ENCODE assay signal across 26 cellular contexts in the genomic region with DNA sequence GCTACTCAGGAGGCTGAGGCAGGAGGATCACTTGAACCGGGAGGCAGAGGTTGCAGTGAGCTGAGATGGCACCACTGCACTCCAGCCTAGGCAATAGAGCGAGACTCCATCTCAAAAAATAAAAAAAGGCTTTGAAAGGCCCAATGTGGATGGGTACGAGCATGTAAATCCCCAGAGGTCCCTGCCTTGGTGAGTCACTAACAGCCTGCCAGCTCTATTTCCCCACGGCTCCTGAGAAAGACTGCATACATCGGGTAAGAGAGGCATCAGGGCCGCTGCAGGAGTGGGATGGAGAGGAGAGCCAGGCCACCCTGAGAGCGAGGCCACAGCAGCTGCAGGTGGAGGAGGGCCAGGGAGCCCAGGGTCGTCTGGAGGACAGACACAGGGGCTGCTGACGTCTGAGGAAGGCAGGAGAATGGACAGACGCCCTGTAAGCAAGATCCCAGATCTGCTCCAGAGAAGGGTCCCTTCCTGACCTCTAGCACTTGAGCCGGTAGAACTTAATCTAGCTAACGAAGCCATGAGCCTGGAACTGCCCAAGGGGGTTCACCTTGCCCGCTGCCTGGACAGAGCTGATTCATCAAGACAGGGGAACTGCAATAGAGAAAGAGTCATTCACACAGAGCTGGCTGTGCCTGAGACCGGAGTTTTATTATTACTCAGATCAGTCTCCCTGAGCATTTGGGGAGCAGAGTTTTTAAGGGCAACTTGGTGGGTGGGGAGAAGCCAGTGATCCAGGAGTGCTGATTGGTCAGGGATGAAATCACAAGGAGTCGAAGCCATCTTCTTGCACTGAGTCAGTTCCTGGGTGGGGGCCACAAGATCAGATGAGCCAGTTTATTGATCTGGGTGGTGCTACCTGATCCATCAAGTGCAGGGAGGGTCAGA. TPM values are rescaled to one million over a fixed set of nuclear protein-coding genes. Genes with fewer than 3 reads are reported as not detected.
DNase-seq lines count a peak whose midpoint lies in the region; ATAC-seq, FAIRE-seq and TF ChIP-seq lines count a peak whose summit lies in the region.
"Had no signal": no experiment of that assay in that cellular context is flagged by ENCODE, and none has a peak within 500 bp of the region (broad histone marks: within the 10 kb centered on the region; RNA-seq: fewer than 3 reads in every experiment).

No MANE protein-coding gene starts in this region.

- peaks cover 19% of the 10 kb centered on the region for H3K9me3 Mint-ChIP-seq in MCF 10A (ENCODE audit: unreplicated experiment)
- H3K9me3 Mint-ChIP-seq in activated T-helper 17 cell treated with anti-CD3 and anti-CD28 coated beads, Interleukin-2, amount 50 U/mL, for 72 hours = peaks cover 5% of the 10 kb centered on the region
- peaks cover 18 to 19% of the 10 kb centered on the region in 2 donors for H3K9me3 Mint-ChIP-seq in stimulated activated naive B cell treated with anti-CD40 and anti-IgM and Interleukin-4, amounts not matched to agents 10 μg/mL and 1 μg/mL and 100 μg/mL, for 72 hours
- H3K9me3 Mint-ChIP-seq: HFFc6 had no signal

- no peak overlapping the region for H3K27ac ChIP-seq in breast epithelium
- H3K27ac ChIP-seq: esophagus muscularis mucosa, right atrium auricular region, SK-N-MC had no signal

- intact Hi-C loops in MCF 10A (cut with micrococcal nuclease) = no loop called here
- intact Hi-C loops in breast epithelium (cut with DNase I; ENCODE audit: low total_unique reads) = no loop called here
- intact Hi-C loops in Right ventricle myocardium superior (cut with DNase I) = no loop called here

- H3K4me3 ChIP-seq in breast epithelium = no peak overlapping the region
- H3K4me3 ChIP-seq: esophagus muscularis mucosa, mucosa of descending colon, right atrium auricular region, SK-N-MC had no signal

- no peak overlapping the region for H3K27ac Mint-ChIP-seq in MCF 10A (ENCODE audit: low read depth, unreplicated experiment)
- no peak overlapping the region for H3K27ac Mint-ChIP-seq in activated T-helper 17 cell treated with anti-CD3 and anti-CD28 coated beads, Interleukin-2, amount 50 U/mL, for 72 hours
- H3K27ac Mint-ChIP-seq in stimulated activated naive B cell treated with anti-CD40 and anti-IgM and Interleukin-4, amounts not matched to agents 10 μg/mL and 1 μg/mL and 100 μg/mL, for 72 hours = peak overlapping the region; percentile 89
- H3K27ac Mint-ChIP-seq: activated T-helper 2 cell treated with anti-CD3 and anti-CD28 coated beads, Interferon-gamma antibody, Interleukin-2, Interleukin-4, amounts not matched to agents 10 μg/mL and 5 μg/mL and 100 μg/mL, durations not matched to agents 14 hours and 24 hours and 36 hours; HFFc6 had no signal

- no peaks in the 10 kb centered on the region for H3K36me3 Mint-ChIP-seq in MCF 10A (ENCODE audit: insufficient read depth, unreplicated experiment)
- H3K36me3 Mint-ChIP-seq in activated T-helper 17 cell treated with anti-CD3 and anti-CD28 coated beads, Interleukin-2, amount 50 U/mL, for 72 hours (ENCODE audit: low read depth) = no peaks in the 10 kb centered on the region
- H3K36me3 Mint-ChIP-seq in stimulated activated naive B cell treated with anti-CD40 and anti-IgM and Interleukin-4, amounts not matched to agents 10 μg/mL and 1 μg/mL and 100 μg/mL, for 72 hours = peaks cover 13 to 27% of the 10 kb centered on the region in 2 donors

- H3K27me3 Mint-ChIP-seq in MCF 10A (ENCODE audit: insufficient read depth, unreplicated experiment) = no peaks in the 10 kb centered on the region
- peaks cover 56% of the 10 kb centered on the region for H3K27me3 Mint-ChIP-seq in activated T-helper 17 cell treated with anti-CD3 and anti-CD28 coated beads, Interleukin-2, amount 50 U/mL, for 72 hours
- peaks cover 13 to 20% of the 10 kb centered on the region in 2 donors for H3K27me3 Mint-ChIP-seq in stimulated activated naive B cell treated with anti-CD40 and anti-IgM and Interleukin-4, amounts not matched to agents 10 μg/mL and 1 μg/mL and 100 μg/mL, for 72 hours

- H3K27me3 ChIP-seq in breast epithelium = no peaks in the 10 kb centered on the region
- H3K27me3 ChIP-seq: right atrium auricular region had no signal

- FAIRE-seq in GM12892 (lab: Jason Lieb, UNC) = peak; percentile 88

- ATAC-seq in activated T-helper 17 cell treated with anti-CD3 and anti-CD28 coated beads, Interleukin-2, amount 50 U/mL, for 72 hours (replicated peaks) = peak; percentile 75
- ATAC-seq in stimulated activated naive B cell treated with anti-CD40 and anti-IgM and Interleukin-4, amounts not matched to agents 10 μg/mL and 1 μg/mL and 100 μg/mL, for 72 hours (replicated peaks) = peak; percentile 59 to 86
- no peak for ATAC-seq in Right ventricle myocardium superior (ENCODE audit: poor library complexity)
- ATAC-seq: left ventricle myocardium superior, mucosa of descending colon, Panc1 had no signal

- no TSS peak for BruUV-seq in MCF 10A (replicated peaks; lab: Mats Ljungman, UMichigan)

- TF ChIP-seq POLR2A in breast epithelium (IDR thresholded peaks at IDR 0.05) (no peak), GM12892 (IDR thresholded peaks at IDR 0.05; ENCODE audit: low read depth, low read length) (no peak)

- no peaks in the 10 kb centered on the region for H3K36me3 ChIP-seq in breast epithelium
- H3K36me3 ChIP-seq: esophagus muscularis mucosa, right atrium auricular region had no signal

- peaks cover 0 to 4% of the 10 kb centered on the region in 2 donors for H3K9me3 ChIP-seq in breast epithelium
- H3K9me3 ChIP-seq: esophagus muscularis mucosa, mucosa of descending colon, right atrium auricular region had no signal

- TF ChIP-seq CTCF in MCF 10A (IDR thresholded peaks at IDR 0.05; ENCODE audit: unreplicated experiment) (no peak), breast epithelium (IDR thresholded peaks at IDR 0.05) (no peak)

- CTCF ChIA-PET in MCF 10A (lab: Yijun Ruan, JAX) = no interaction called here

- POLR2A ChIA-PET in MCF 10A (lab: Yijun Ruan, JAX) = interaction anchor here (1.0 kb wide), 1 partner anchor 8 kb away, joined by 5 read pairs; no protein-coding TSS in a partner anchor

- H3K4me1 ChIP-seq in breast epithelium = no peaks in the 10 kb centered on the region
- H3K4me1 ChIP-seq: esophagus muscularis mucosa, right atrium auricular region had no signal

- no peak overlapping the region for H3K4me3 Mint-ChIP-seq in MCF 10A (ENCODE audit: unreplicated experiment)
- no peak overlapping the region for H3K4me3 Mint-ChIP-seq in activated T-helper 17 cell treated with anti-CD3 and anti-CD28 coated beads, Interleukin-2, amount 50 U/mL, for 72 hours
- peak overlapping the region in 1 of 2 donors; percentile 25 for H3K4me3 Mint-ChIP-seq in stimulated activated naive B cell treated with anti-CD40 and anti-IgM and Interleukin-4, amounts not matched to agents 10 μg/mL and 1 μg/mL and 100 μg/mL, for 72 hours
- H3K4me3 Mint-ChIP-seq: HFFc6 had no signal

- no peaks in the 10 kb centered on the region for H3K4me1 Mint-ChIP-seq in MCF 10A (ENCODE audit: insufficient read depth, unreplicated experiment)
- H3K4me1 Mint-ChIP-seq in activated T-helper 17 cell treated with anti-CD3 and anti-CD28 coated beads, Interleukin-2, amount 50 U/mL, for 72 hours = peaks cover 18% of the 10 kb centered on the region
- peaks cover 19 to 22% of the 10 kb centered on the region in 2 donors for H3K4me1 Mint-ChIP-seq in stimulated activated naive B cell treated with anti-CD40 and anti-IgM and Interleukin-4, amounts not matched to agents 10 μg/mL and 1 μg/mL and 100 μg/mL, for 72 hours

- peak; percentile 10 for DNase-seq in MCF 10A (ENCODE audit: unreplicated experiment)
- DNase-seq in breast epithelium (ENCODE audit: low spot score in 2 of 2) = no peak
- DNase-seq in GM12892 (ENCODE audit: insufficient read length) = no peak
- DNase-seq in stimulated activated naive B cell treated with anti-CD40 and anti-IgM and Interleukin-4, amounts not matched to agents 10 μg/mL and 1 μg/mL and 100 μg/mL, for 72 hours = peak; percentile 55
- no peak for DNase-seq in mucosa of gallbladder (ENCODE audit: low spot score)
- DNase-seq in Right ventricle myocardium superior = no peak
- no peak for DNase-seq in KBM-7
- DNase-seq: amniotic stem cell; Calu3; caudate nucleus; effector CD4-positive, alpha-beta T cell; HFFc6; Karpas-422; left ventricle myocardium superior; NCI-H1417 treated with DMSO at 0.1 percent for 48 hours; NCI-H2171; NCI-H69; nucleus accumbens had no signal

- in situ Hi-C loops in KBM-7 (cut with MboI; ENCODE audit: low pct_unique_long_range_greater_than_20kb, low sequenced_read_pairs) = no loop called here

RNA-seq across cellular contexts. Expression of a gene that starts 5.1 kb away (rescaled TPM):
- not detected in 2 replicates for total RNA-seq in MCF 10A (2022)
- under 1 TPM in 1 of 3 donors, not detected in 2; 0.32 TPM for total RNA-seq in breast epithelium
- 0.32 TPM for polyA plus RNA-seq in GM12892 (2012; ENCODE audit: missing spikeins)
- total RNA-seq in activated T-helper 17 cell treated with anti-CD3 and anti-CD28 coated beads, Interleukin-2, amount 50 U/mL, for 72 hours = under 1 TPM in 1 of 2 donors, not detected in 1; 0.22 TPM
- total RNA-seq in mucosa of gallbladder = 0.23 TPM
- not detected for total RNA-seq in Right ventricle myocardium superior
- total RNA-seq: activated T-helper 2 cell treated with anti-CD3 and anti-CD28 coated beads, Interferon-gamma antibody, Interleukin-2, Interleukin-4, amounts not matched to agents 10 μg/mL and 5 μg/mL and 100 μg/mL, durations not matched to agents 14 hours and 24 hours and 36 hours; Calu3; esophagus muscularis mucosa; left ventricle myocardium superior; right atrium auricular region; temporal lobe had no signal

RNA-seq across cellular contexts. Expression of a gene that starts 5.3 kb away (rescaled TPM):
- not detected in 2 replicates for total RNA-seq in MCF 10A (2022)
- total RNA-seq in breast epithelium = under 1 TPM in 1 of 3 donors, not detected in 2; 0.32 TPM
- not detected for polyA plus RNA-seq in GM12892 (2012; ENCODE audit: missing spikeins)
- under 1 TPM in 1 of 2 donors, not detected in 1; 0.50 TPM for total RNA-seq in activated T-helper 17 cell treated with anti-CD3 and anti-CD28 coated beads, Interleukin-2, amount 50 U/mL, for 72 hours
- not detected for total RNA-seq in mucosa of gallbladder
- total RNA-seq in Right ventricle myocardium superior = not detected
- total RNA-seq: activated T-helper 2 cell treated with anti-CD3 and anti-CD28 coated beads, Interferon-gamma antibody, Interleukin-2, Interleukin-4, amounts not matched to agents 10 μg/mL and 5 μg/mL and 100 μg/mL, durations not matched to agents 14 hours and 24 hours and 36 hours; Calu3; esophagus muscularis mucosa; HFFc6; left ventricle myocardium superior; right atrium auricular region; temporal lobe had no signal

RNA-seq across cellular contexts. Expression of a gene that starts 16.0 kb away (rescaled TPM):
- total RNA-seq in MCF 10A (2022) = not detected in 2 replicates
- under 1 TPM in 1 of 3 donors, not detected in 2; 0.16 TPM for total RNA-seq in breast epithelium
- polyA plus RNA-seq in GM12892 (2012; ENCODE audit: missing spikeins) = 0.19 TPM
- under 1 TPM in 1 of 2 donors, not detected in 1; 0.17 TPM for total RNA-seq in activated T-helper 17 cell treated with anti-CD3 and anti-CD28 coated beads, Interleukin-2, amount 50 U/mL, for 72 hours
- not detected for total RNA-seq in mucosa of gallbladder
- not detected for total RNA-seq in Right ventricle myocardium superior
- total RNA-seq: Calu3, esophagus muscularis mucosa, HFFc6, left ventricle myocardium superior, right atrium auricular region, temporal lobe had no signal

RNA-seq across cellular contexts. Expression of a gene that starts 22.3 kb away (rescaled TPM):
- total RNA-seq in MCF 10A (2022) (not detected in 2 replicates), breast epithelium (not detected), mucosa of gallbladder (not detected), Right ventricle myocardium superior (not detected)
- polyA plus RNA-seq in GM12892 (2012; ENCODE audit: missing spikeins) = not detected
- not detected for total RNA-seq in activated T-helper 17 cell treated with anti-CD3 and anti-CD28 coated beads, Interleukin-2, amount 50 U/mL, for 72 hours
- total RNA-seq: activated T-helper 2 cell treated with anti-CD3 and anti-CD28 coated beads, Interferon-gamma antibody, Interleukin-2, Interleukin-4, amounts not matched to agents 10 μg/mL and 5 μg/mL and 100 μg/mL, durations not matched to agents 14 hours and 24 hours and 36 hours; Calu3; esophagus muscularis mucosa; HFFc6; left ventricle myocardium superior; right atrium auricular region; temporal lobe had no signal

RNA-seq across cellular contexts. Expression of a gene that starts 39.6 kb away (rescaled TPM):
- total RNA-seq in MCF 10A (2022) = not detected in 2 replicates
- not detected for total RNA-seq in breast epithelium
- not detected for polyA plus RNA-seq in GM12892 (2012; ENCODE audit: missing spikeins)
- total RNA-seq in activated T-helper 17 cell treated with anti-CD3 and anti-CD28 coated beads, Interleukin-2, amount 50 U/mL, for 72 hours = not detected
- total RNA-seq in mucosa of gallbladder = not detected
- not detected for total RNA-seq in Right ventricle myocardium superior
- total RNA-seq: activated T-helper 2 cell treated with anti-CD3 and anti-CD28 coated beads, Interferon-gamma antibody, Interleukin-2, Interleukin-4, amounts not matched to agents 10 μg/mL and 5 μg/mL and 100 μg/mL, durations not matched to agents 14 hours and 24 hours and 36 hours; Calu3; esophagus muscularis mucosa; HFFc6; left ventricle myocardium superior; mucosa of descending colon; right atrium auricular region; temporal lobe had no signal

Comparison
In these comparisons a context has a peak if more than half of its experiments do, and no peak if none do; other contexts are left out.
1. DNase-seq: peak in MCF 10A (single experiment) and stimulated activated naive B cell treated with anti-CD40 and anti-IgM and Interleukin-4, amounts not matched to agents 10 μg/mL and 1 μg/mL and 100 μg/mL, for 72 hours (single experiment); none in breast epithelium (0 of 2), GM12892 (single experiment), mucosa of gallbladder (single experiment), Right ventricle myocardium superior (single experiment) and KBM-7 (single experiment).